In genomic region chr5:135833961-135834638, GRCh38 we compare ENCODE assay signal across 9 cellular contexts. TPM values are rescaled to one million over a fixed set of nuclear protein-coding genes. Genes with fewer than 3 reads are reported as not detected.
DNase-seq lines count a peak whose midpoint lies in the region; ATAC-seq and TF ChIP-seq lines count a peak whose summit lies in the region.
"Had no signal": no experiment of that assay in that cellular context is flagged by ENCODE, and none has a peak within 500 bp of the region (broad histone marks: within the 10 kb centered on the region; RNA-seq: fewer than 3 reads in every experiment).

No MANE protein-coding gene starts in this region.

- peak; percentile 81 for ATAC-seq in GM18511 (IDR thresholded peaks at IDR 0.05; ENCODE audit: unreplicated experiment)
- peak; percentile 76 for ATAC-seq in HG02623 (IDR thresholded peaks at IDR 0.05; ENCODE audit: unreplicated experiment)
- peak; percentile 52 for ATAC-seq in thoracic aorta (ENCODE audit: insufficient number of reproducible peaks, low FRiP score, low read depth)

- intact Hi-C loops in ovary (cut with DNase I) = loop anchor here in 2 of 4 donors (5.0 kb wide), 2 partner anchors 272 to 277 kb away; no protein-coding TSS in a partner anchor

- no peaks in the 10 kb centered on the region for H3K36me3 ChIP-seq in iPS-15b (ENCODE audit: control insufficient read depth, insufficient read depth, low read length)
- H3K36me3 ChIP-seq in thoracic aorta = no peaks in the 10 kb centered on the region
- H3K36me3 ChIP-seq in ovary = no peaks in the 10 kb centered on the region

- DNase-seq in thoracic aorta (ENCODE audit: low spot score) (no peak), NCI-H69 (lab: John Stamatoyannopoulos, UW) (no peak), midbrain (lab: John Stamatoyannopoulos, UW) (no peak), ovary (no peak)

- no peaks in the 10 kb centered on the region for H3K9me3 ChIP-seq in iPS-15b (ENCODE audit: control insufficient read depth, insufficient read depth, low read length)
- H3K9me3 ChIP-seq in thoracic aorta = no peaks in the 10 kb centered on the region
- no peaks in the 10 kb centered on the region for H3K9me3 ChIP-seq in ovary

- WGBS in ovary, 3 donors = 33 to 36% (median 36%) methylated on average over 16 of the region's 16 CpGs

- peaks cover 65% of the 10 kb centered on the region for H3K27me3 ChIP-seq in iPS-15b (ENCODE audit: control insufficient read depth, insufficient read depth, low read length)
- no peaks in the 10 kb centered on the region for H3K27me3 ChIP-seq in thoracic aorta (replicated peaks; ENCODE audit: insufficient read depth)
- H3K27me3 ChIP-seq in ovary = no peaks in the 10 kb centered on the region

- H3K4me1 ChIP-seq in iPS-15b (ENCODE audit: control insufficient read depth, insufficient read depth, low read length) (no peaks in the 10 kb centered on the region), thoracic aorta (ENCODE audit: control insufficient read depth in 1 of 2, low read depth in 2 of 2) (peaks cover 0 to 10% of the 10 kb centered on the region in 2 donors), ovary (ENCODE audit: insufficient read depth) (no peaks in the 10 kb centered on the region)

- no peak overlapping the region for H3K4me3 ChIP-seq in WI38 (ENCODE audit: low read depth, low read length)
- H3K4me3 ChIP-seq in iPS-15b (ENCODE audit: low read depth, low read length) = peak overlapping the region; percentile 59
- H3K4me3 ChIP-seq in thoracic aorta = peak overlapping the region; percentile 54
- H3K4me3 ChIP-seq in ovary = no peak overlapping the region

- TF ChIP-seq CTCF in WI38 (IDR thresholded peaks at IDR 0.05; ENCODE audit: low read depth, low read length) (peak; percentile 49), thoracic aorta (IDR thresholded peaks at IDR 0.05) (peak; percentile 39), ovary (IDR thresholded peaks at IDR 0.05) (no peak)

- no peak overlapping the region for H3K27ac ChIP-seq in thoracic aorta
- no peak overlapping the region for H3K27ac ChIP-seq in ovary

- no peak for TF ChIP-seq EP300 in ovary (IDR thresholded peaks at IDR 0.05)

- H3K9ac ChIP-seq in iPS-15b (ENCODE audit: low read depth, low read length) = no peak overlapping the region

- TF ChIP-seq POLR2A in ovary (IDR thresholded peaks at IDR 0.05) = no peak

RNA-seq across cellular contexts. Expression of gene SLC25A48, which starts 0.4 kb away (rescaled TPM):
- total RNA-seq in thoracic aorta = 1 to 10 TPM in 1 of 2 donors, under 1 TPM in 1; 0.78 to 2.8 TPM
- total RNA-seq in ovary = 1 to 10 TPM in 1 of 7 donors, not detected in 6; 1.4 TPM
- not detected for polyA plus RNA-seq in ovary
- total RNA-seq: M059J had no signal

Comparison
In these comparisons a context has a peak if more than half of its experiments do, and no peak if none do; other contexts are left out.
1. H3K4me3 ChIP-seq: peak in iPS-15b (single experiment) and thoracic aorta (single experiment); none in WI38 (single experiment) and ovary (single experiment).
2. CTCF ChIP-seq: peak in WI38 (single experiment) and thoracic aorta (single experiment); none in ovary (0 of 3).
3. Peak in every context shown above with its lines, with median percentiles within 50 percentile points of each other: ATAC-seq.